Comparison of ENCODE assay signal across 8 cellular contexts in the genomic region with DNA sequence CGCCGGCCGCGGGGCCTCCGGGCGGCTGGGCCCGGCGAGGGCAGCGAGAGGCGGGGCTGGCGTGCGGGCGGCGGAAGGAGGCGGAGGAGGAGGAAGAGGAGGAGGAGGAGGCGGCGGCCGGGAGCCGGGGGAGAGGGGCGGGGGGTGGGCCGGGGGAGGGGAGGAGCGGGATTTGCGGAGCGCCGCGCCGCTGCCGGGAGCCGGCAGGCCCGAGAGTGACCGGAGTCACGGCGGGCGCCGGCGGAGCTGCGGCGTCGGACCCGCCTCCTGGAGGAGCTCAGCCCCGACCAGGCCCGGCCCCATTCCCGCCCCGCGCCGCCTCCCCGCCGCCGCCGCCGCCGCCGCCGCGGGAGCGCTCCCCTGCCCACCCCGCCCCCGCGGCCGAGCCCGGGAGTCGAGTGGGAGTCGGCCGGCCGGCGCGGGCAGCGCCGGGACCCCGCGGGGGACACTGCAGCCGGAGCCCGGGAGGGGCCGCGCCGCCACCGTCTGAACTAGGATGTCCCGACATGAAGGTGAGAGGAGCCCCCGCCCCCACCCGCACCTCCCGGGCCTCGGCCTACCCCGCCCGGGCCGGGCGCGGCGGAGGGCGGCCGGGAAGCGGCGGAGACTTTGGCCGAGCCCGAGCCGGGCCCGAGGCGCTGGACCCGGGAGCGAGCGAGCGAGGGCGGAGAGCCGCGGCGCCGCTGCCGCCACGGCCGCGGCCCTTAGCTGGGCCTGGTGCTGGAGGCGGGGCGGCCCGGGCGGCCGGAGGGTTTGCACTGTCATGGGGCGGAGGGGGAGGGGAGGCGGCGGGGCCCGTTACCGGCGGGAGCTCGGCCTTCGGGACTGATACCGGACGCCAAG. TPM values are rescaled to one million over a fixed set of nuclear protein-coding genes. Genes with fewer than 3 reads are reported as not detected.
DNase-seq lines count a peak whose midpoint lies in the region; ATAC-seq and TF ChIP-seq lines count a peak whose summit lies in the region.

Gene KCMF1, plus strand, starts transcription at position 206 of the 843 bp plus-strand sequence. Its CDS starts 291 bp downstream, at position 497.

- intact Hi-C loops in mucosa of descending colon (cut with DNase I, micrococcal nuclease) = no loop called here

- H3K27me3 ChIP-seq in OCI-LY3 (ENCODE audit: low read depth, low read length) = no peaks in the 10 kb centered on the region

- ATAC-seq in GM18909 (IDR thresholded peaks at IDR 0.05; ENCODE audit: poor library complexity, unreplicated experiment) (peak; percentile 50), HG03159 (IDR thresholded peaks at IDR 0.05; ENCODE audit: unreplicated experiment) (peak; percentile 48), mucosa of descending colon (peak; percentile 72)

- peaks cover 93% of the 10 kb centered on the region for H3K79me2 ChIP-seq in OCI-LY3 (ENCODE audit: low read length)

- H3K9ac ChIP-seq in OCI-LY3 (ENCODE audit: low read length) = peak within 1 kb of the TSS; percentile 98

- TF ChIP-seq CTCF in OCI-LY3 (IDR thresholded peaks at IDR 0.05; ENCODE audit: low read depth, low read length) (no peak), epithelial cell of esophagus (IDR thresholded peaks at IDR 0.05; ENCODE audit: insufficient read depth, low read depth, low read length, missing control alignments) (no peak), mucosa of descending colon (IDR thresholded peaks at IDR 0.05) (no peak)

- H3K9me3 ChIP-seq in OCI-LY3 (ENCODE audit: insufficient read depth, low read length) (no peaks in the 10 kb centered on the region), mucosa of descending colon (no peaks in the 10 kb centered on the region)

- H3K4me1 ChIP-seq in OCI-LY3 (ENCODE audit: low read length) (peaks cover 19% of the 10 kb centered on the region), mucosa of descending colon (ENCODE audit: low read depth) (peaks cover 36% of the 10 kb centered on the region)

- no peak within 1 kb of the TSS for H2AFZ ChIP-seq in OCI-LY3 (ENCODE audit: low read depth, low read length)

- peaks cover 33% of the 10 kb centered on the region for H4K20me1 ChIP-seq in OCI-LY3 (ENCODE audit: insufficient read depth, low read length)

- DNase-seq in Ammon's horn (ENCODE audit: low spot score) (peak; percentile 78), activated T-cell treated with anti-CD3 and anti-CD28 coated beads for 48 hours (ENCODE audit: low read depth) (peak; percentile 72), epithelial cell of esophagus (ENCODE audit: low read depth) (peak; percentile 83), mucosa of descending colon (peak; percentile 70 to 90 (median 88))
- peak; percentile 40 to 48 for DNase-seq in stimulated activated CD8-positive, alpha-beta memory T cell treated with anti-CD3 and anti-CD28 coated beads, Interleukin-4, amount 100 ng/mL, for 1 hour (ENCODE audit: low read depth in 2 of 2, low spot score in 1 of 2)

- H3K4me3 ChIP-seq in OCI-LY3 (ENCODE audit: low read length) = peak within 1 kb of the TSS; percentile 94
- H3K4me3 ChIP-seq in epithelial cell of esophagus (ENCODE audit: low read length) = peak within 1 kb of the TSS; percentile 84
- H3K4me3 ChIP-seq in mucosa of descending colon = peak within 1 kb of the TSS; percentile 75

- peak within 1 kb of the TSS; percentile 98 for H3K4me2 ChIP-seq in OCI-LY3 (ENCODE audit: low read length)

- peak within 1 kb of the TSS; percentile 90 for H3K27ac ChIP-seq in OCI-LY3 (ENCODE audit: low read length)

- H3K36me3 ChIP-seq in OCI-LY3 (replicated peaks; ENCODE audit: low read depth, low read length) = peaks cover 23% of the 10 kb centered on the region
- H3K36me3 ChIP-seq in mucosa of descending colon (ENCODE audit: low read depth) = no peaks in the 10 kb centered on the region

RNA-seq across cellular contexts. Expression of gene KCMF1, which starts in this region (rescaled TPM):
- total RNA-seq in mucosa of descending colon = 10 to 100 TPM; 73.0 to 95.2 (median 85.0) TPM

Comparison
In these comparisons a context has a peak if more than half of its experiments do, and no peak if none do; other contexts are left out.
1. Peak in every context shown above with its lines: DNase-seq, ATAC-seq, H3K4me3 ChIP-seq and H3K27ac ChIP-seq.